In genomic region chr11:57377098-57377497, GRCh38 we compare ENCODE assay signal across 24 cellular contexts. TPM values are rescaled to one million over a fixed set of nuclear protein-coding genes. Genes with fewer than 3 reads are reported as not detected.
DNase-seq lines count a peak whose midpoint lies in the region; ATAC-seq, FAIRE-seq and TF ChIP-seq lines count a peak whose summit lies in the region.
"Had no signal": no experiment of that assay in that cellular context is flagged by ENCODE, and none has a peak within 500 bp of the region (broad histone marks: within the 10 kb centered on the region; RNA-seq: fewer than 3 reads in every experiment).

No MANE protein-coding gene starts in this region.

- no peaks in the 10 kb centered on the region for H3K27me3 ChIP-seq in astrocyte (ENCODE audit: insufficient read depth, low read length)
- H3K27me3 ChIP-seq: Peyer's patch had no signal

- no peak for FAIRE-seq in astrocyte (lab: Jason Lieb, UNC)
- FAIRE-seq: G401.6, H54, HTR-8/SVneo had no signal

- ATAC-seq in GM19035 (IDR thresholded peaks at IDR 0.05; ENCODE audit: unreplicated experiment) (no peak), GM21786 (IDR thresholded peaks at IDR 0.05; ENCODE audit: unreplicated experiment) (no peak)
- ATAC-seq: Right ventricle myocardium inferior had no signal

- H3K4me2 ChIP-seq in astrocyte (ENCODE audit: low read length) = no peak overlapping the region

- no peak overlapping the region for H2AFZ ChIP-seq in astrocyte (ENCODE audit: low read depth, low read length)

- no peak overlapping the region for H3K9ac ChIP-seq in astrocyte (ENCODE audit: low read length)

- DNase-seq in AG08395 (ENCODE audit: low spot score) = peak; percentile 22
- peak; percentile 10 for DNase-seq in ELR (ENCODE audit: low read depth)
- DNase-seq in NCI-H2171 treated with DMSO at 0.1 percent for 48 hours (lab: John Stamatoyannopoulos, UW) = peak; percentile 74
- DNase-seq in astrocyte (ENCODE audit: low read depth) = no peak
- DNase-seq in NOMO-1 treated with dmso at 0.1 percent for 144 hours (lab: John Stamatoyannopoulos, UW; ENCODE audit: unreplicated experiment) = no peak
- no peak for DNase-seq in COLO668 (lab: John Stamatoyannopoulos, UW; ENCODE audit: unreplicated experiment)
- DNase-seq: Calu3; CD4-positive, alpha-beta T cell; Kasumi-1; MG63; NCI-H1092; NCI-H1436 treated with DMSO at 0.1 percent for 48 hours; NCI-H2081 treated with DMSO at 0.1 percent for 48 hours; Peyer's patch had no signal

- peaks cover 44% of the 10 kb centered on the region for H3K27me3 Mint-ChIP-seq in astrocyte (ENCODE audit: low read depth, unreplicated experiment)

- no peaks in the 10 kb centered on the region for H3K9me3 ChIP-seq in astrocyte (ENCODE audit: insufficient read depth, low read depth, low read length)
- H3K9me3 ChIP-seq: MG63, Peyer's patch had no signal

- no peak overlapping the region for H3K4me3 Mint-ChIP-seq in astrocyte (ENCODE audit: unreplicated experiment)
- H3K4me3 Mint-ChIP-seq: CD4-positive, alpha-beta T cell; IgD-negative memory B cell; T-helper 2 cell treated with Interferon-gamma antibody and Interleukin-4, amounts not matched to agents 5 μg/mL and 100 μg/mL, for 36 hours had no signal

- no peaks in the 10 kb centered on the region for H4K20me1 ChIP-seq in astrocyte (ENCODE audit: insufficient read depth, low read length)

- peak overlapping the region; percentile 20 for H3K27ac Mint-ChIP-seq in astrocyte (ENCODE audit: unreplicated experiment)
- H3K27ac Mint-ChIP-seq: CD4-positive, alpha-beta T cell; IgD-negative memory B cell; T-helper 2 cell treated with Interferon-gamma antibody and Interleukin-4, amounts not matched to agents 5 μg/mL and 100 μg/mL, for 36 hours had no signal

- H3K36me3 Mint-ChIP-seq in astrocyte (ENCODE audit: low read depth, unreplicated experiment) = no peaks in the 10 kb centered on the region
- H3K36me3 Mint-ChIP-seq: IgD-negative memory B cell had no signal

- no peak overlapping the region for H3K4me3 ChIP-seq in astrocyte (ENCODE audit: insufficient read depth, low read depth, low read length)
- H3K4me3 ChIP-seq: MG63, Peyer's patch had no signal

- no peaks in the 10 kb centered on the region for H3K36me3 ChIP-seq in astrocyte (ENCODE audit: insufficient read depth, low read length)
- H3K36me3 ChIP-seq: MG63, Peyer's patch had no signal

- no peaks in the 10 kb centered on the region for H3K4me1 Mint-ChIP-seq in astrocyte (ENCODE audit: low read depth, unreplicated experiment)
- H3K4me1 Mint-ChIP-seq: IgD-negative memory B cell had no signal

- H3K9me3 Mint-ChIP-seq in astrocyte (ENCODE audit: unreplicated experiment) = peaks cover 1% of the 10 kb centered on the region
- H3K9me3 Mint-ChIP-seq: CD4-positive, alpha-beta T cell; T-helper 2 cell treated with Interferon-gamma antibody and Interleukin-4, amounts not matched to agents 5 μg/mL and 100 μg/mL, for 36 hours had no signal

- H3K4me1 ChIP-seq in astrocyte (ENCODE audit: insufficient read depth, low read length) = no peaks in the 10 kb centered on the region
- H3K4me1 ChIP-seq: Peyer's patch had no signal

- no peak overlapping the region for H3K27ac ChIP-seq in astrocyte (ENCODE audit: low read depth, low read length)
- H3K27ac ChIP-seq: Peyer's patch had no signal

- no peak for TF ChIP-seq CTCF in astrocyte (IDR thresholded peaks at IDR 0.05; ENCODE audit: insufficient read depth, low read depth, low read length)

- no peaks in the 10 kb centered on the region for H3K79me2 ChIP-seq in astrocyte (ENCODE audit: insufficient read depth, low read length)

RNA-seq across cellular contexts. Expression of gene PRG3, which starts 3.9 kb away (rescaled TPM):
- not detected in 2 replicates for total RNA-seq in astrocyte
- total RNA-seq: A172; Calu3; CD4-positive, alpha-beta T cell; Peyer's patch; Right ventricle myocardium inferior; SK-MEL-5 had no signal

RNA-seq across cellular contexts. Expression of gene PRG2, which starts 13.4 kb away (rescaled TPM):
- total RNA-seq in astrocyte = not detected in 2 replicates
- total RNA-seq: A172, Calu3, Peyer's patch, Right ventricle myocardium inferior, SK-MEL-5 had no signal

RNA-seq across cellular contexts. Expression of gene P2RX3, which starts 38.9 kb away (rescaled TPM):
- not detected in 2 replicates for total RNA-seq in astrocyte
- total RNA-seq: A172; Calu3; CD4-positive, alpha-beta T cell; SK-MEL-5 had no signal

RNA-seq across cellular contexts. Expression of gene SSRP1, which starts 41.4 kb away (rescaled TPM):
- total RNA-seq in astrocyte = 76.9 and 79.5 TPM in 2 replicates

RNA-seq across cellular contexts. Expression of gene SLC43A3, which starts 49.8 kb away (rescaled TPM):
- 13.3 and 16.4 TPM in 2 replicates for total RNA-seq in astrocyte

Comparison
In these comparisons a context has a peak if more than half of its experiments do, and no peak if none do; other contexts are left out.
1. DNase-seq: peak in AG08395 (single experiment), ELR (single experiment) and NCI-H2171 treated with DMSO at 0.1 percent for 48 hours (single experiment); none in astrocyte (single experiment), NOMO-1 treated with dmso at 0.1 percent for 144 hours (single experiment) and COLO668 (single experiment).